ENCODE assay signal across 26 cellular contexts in genomic region chr6:134131530-134132139, GRCh38.
"Had no signal": no experiment of that assay in that cellular context is flagged by ENCODE, and none has a peak within 500 bp of the region (broad histone marks: within the 10 kb centered on the region; RNA-seq: fewer than 3 reads in every experiment).

No MANE protein-coding gene starts in this region.

- H3K9me3 ChIP-seq: esophagus muscularis mucosa, gastroesophageal sphincter, heart left ventricle, prostate gland, right atrium auricular region, sigmoid colon, testis, tibial artery had no signal

- H3K36me3 ChIP-seq: esophagus muscularis mucosa, gastroesophageal sphincter, heart left ventricle, prostate gland, right atrium auricular region, sigmoid colon, tibial artery had no signal

- H3K4me3 Mint-ChIP-seq: memory B cell; natural killer cell treated with Interleukin-12 subunit alpha and Interleukin-12 subunit beta and Interleukin-15 and Interleukin-18, amount 100 ng/mL, for 72 hours; neural crest cell; stimulated activated effector memory CD8-positive, alpha-beta T cell treated with anti-CD3 and anti-CD28 coated beads, Interleukin-12 subunit alpha, Interleukin-12 subunit beta, amount 100 ng/mL, for 72 hours; type B pancreatic cell had no signal

- H3K27me3 Mint-ChIP-seq: type B pancreatic cell had no signal

- H2AFZ ChIP-seq: hepatocyte had no signal

- H3K4me3 ChIP-seq: coronary artery, esophagus muscularis mucosa, gastroesophageal sphincter, heart left ventricle, hepatocyte, lung, prostate gland, right atrium auricular region, sigmoid colon, testis, tibial artery had no signal

- H3K27ac Mint-ChIP-seq: memory B cell; naive B cell; natural killer cell treated with Interleukin-12 subunit alpha and Interleukin-12 subunit beta and Interleukin-15 and Interleukin-18, amount 100 ng/mL, for 72 hours; stimulated activated effector memory CD8-positive, alpha-beta T cell treated with anti-CD3 and anti-CD28 coated beads, Interleukin-12 subunit alpha, Interleukin-12 subunit beta, amount 100 ng/mL, for 72 hours; type B pancreatic cell had no signal

- H3K9me3 Mint-ChIP-seq: natural killer cell treated with Interleukin-12 subunit alpha and Interleukin-12 subunit beta and Interleukin-15 and Interleukin-18, amount 100 ng/mL, for 72 hours; stimulated activated effector memory CD8-positive, alpha-beta T cell treated with anti-CD3 and anti-CD28 coated beads, Interleukin-12 subunit alpha, Interleukin-12 subunit beta, amount 100 ng/mL, for 72 hours; type B pancreatic cell had no signal

- H3K4me2 ChIP-seq: hepatocyte had no signal

- H3K27ac ChIP-seq: coronary artery, esophagus muscularis mucosa, foreskin keratinocyte, gastroesophageal sphincter, heart left ventricle, hepatocyte, prostate gland, right atrium auricular region, sigmoid colon, testis, tibial artery had no signal

- H3K4me1 Mint-ChIP-seq: memory B cell; neural crest cell; stimulated activated effector memory CD8-positive, alpha-beta T cell treated with anti-CD3 and anti-CD28 coated beads, Interleukin-12 subunit alpha, Interleukin-12 subunit beta, amount 100 ng/mL, for 72 hours had no signal

- H3K27me3 ChIP-seq: esophagus muscularis mucosa, foreskin keratinocyte, gastroesophageal sphincter, heart left ventricle, hepatocyte, right atrium auricular region, sigmoid colon, testis, tibial artery had no signal

- H3K79me2 ChIP-seq: hepatocyte had no signal

- H3K4me1 ChIP-seq: foreskin keratinocyte, gastroesophageal sphincter, heart left ventricle, prostate gland, right atrium auricular region, sigmoid colon, testis, tibial artery had no signal

- H3K36me3 Mint-ChIP-seq: memory B cell; natural killer cell treated with Interleukin-12 subunit alpha and Interleukin-12 subunit beta and Interleukin-15 and Interleukin-18, amount 100 ng/mL, for 72 hours; stimulated activated effector memory CD8-positive, alpha-beta T cell treated with anti-CD3 and anti-CD28 coated beads, Interleukin-12 subunit alpha, Interleukin-12 subunit beta, amount 100 ng/mL, for 72 hours; type B pancreatic cell had no signal

- ATAC-seq: foreskin keratinocyte; gastroesophageal sphincter; heart left ventricle; left lobe of liver; natural killer cell treated with Interleukin-12 subunit alpha and Interleukin-12 subunit beta and Interleukin-15 and Interleukin-18, amount 100 ng/mL, for 72 hours; stimulated activated effector memory CD8-positive, alpha-beta T cell treated with anti-CD3 and anti-CD28 coated beads, Interleukin-12 subunit alpha, Interleukin-12 subunit beta, amount 100 ng/mL, for 72 hours had no signal

- DNase-seq: dermis blood vessel endothelial cell; effector memory CD4-positive, alpha-beta T cell; foreskin keratinocyte; heart left ventricle; kidney; naive B cell; sigmoid colon; stimulated activated CD4-positive, alpha-beta T cell treated with anti-CD3 and anti-CD28 coated beads, Interleukin-2, amount 100 ng/mL, for 24 hours; stimulated activated CD4-positive, alpha-beta T cell treated with anti-CD3 and anti-CD28 coated beads, Interleukin-4, amount 100 ng/mL, for 24 hours; stimulated activated naive CD4-positive, alpha-beta T cell treated with Interleukin-2 at 50 U/mL for 16 hours; substantia nigra; testis; tibial artery had no signal
